In genomic region chr7:66557214-66558200, GRCh38 we compare ENCODE assay signal across 7 cellular contexts.
DNase-seq lines count a peak whose midpoint lies in the region; ATAC-seq and TF ChIP-seq lines count a peak whose summit lies in the region.

No MANE protein-coding gene starts in this region.

- H3K4me3 ChIP-seq in cardiac muscle cell, result no peak overlapping the region
- H3K4me3 ChIP-seq in vagina, result no peak overlapping the region

- H3K4me3 Mint-ChIP-seq in progenitor cell of endocrine pancreas (ENCODE audit: low read depth), result no peak overlapping the region

- peak overlapping the region in 1 of 2 donors; percentile 50 for H3K27ac Mint-ChIP-seq in activated naive CD4-positive, alpha-beta T cell treated with anti-CD3 and anti-CD28 coated beads, Interleukin-2, amount 50 U/mL, for 72 hours
- H3K27ac Mint-ChIP-seq in progenitor cell of endocrine pancreas, result no peak overlapping the region

- peak; percentile 78 for ATAC-seq in GM18498 (IDR thresholded peaks at IDR 0.05; ENCODE audit: unreplicated experiment)
- ATAC-seq in HG03520 (IDR thresholded peaks at IDR 0.05; ENCODE audit: unreplicated experiment), result peak; percentile 60
- ATAC-seq in SK-N-SH treated with all-trans-retinoic acid at 6 μM for 48 hours, result peak; percentile 89
- peak; percentile 80 to 83 for ATAC-seq in activated naive CD4-positive, alpha-beta T cell treated with anti-CD3 and anti-CD28 coated beads, Interleukin-2, amount 50 U/mL, for 72 hours

- no peak for TF ChIP-seq POLR2A in vagina (IDR thresholded peaks at IDR 0.05)

- peaks cover 21% of the 10 kb centered on the region for H3K36me3 ChIP-seq in cardiac muscle cell
- peaks cover 0 to 26% of the 10 kb centered on the region in 2 donors for H3K36me3 ChIP-seq in vagina

- peaks cover 6 to 7% of the 10 kb centered on the region in 2 donors for H3K36me3 Mint-ChIP-seq in activated naive CD4-positive, alpha-beta T cell treated with anti-CD3 and anti-CD28 coated beads, Interleukin-2, amount 50 U/mL, for 72 hours
- H3K36me3 Mint-ChIP-seq in progenitor cell of endocrine pancreas (ENCODE audit: insufficient read depth), result peaks cover 6% of the 10 kb centered on the region

- no peaks in the 10 kb centered on the region for H3K27me3 Mint-ChIP-seq in progenitor cell of endocrine pancreas

- no peaks in the 10 kb centered on the region for H3K4me1 Mint-ChIP-seq in progenitor cell of endocrine pancreas (ENCODE audit: low read depth)

- H3K27ac ChIP-seq in cardiac muscle cell (no peak overlapping the region), vagina (peak overlapping the region; percentile 0)

- no peaks in the 10 kb centered on the region for H3K27me3 ChIP-seq in cardiac muscle cell
- H3K27me3 ChIP-seq in vagina, result no peaks in the 10 kb centered on the region

- no peaks in the 10 kb centered on the region for H3K9me3 ChIP-seq in cardiac muscle cell (ENCODE audit: low read depth)
- H3K9me3 ChIP-seq in vagina, result no peaks in the 10 kb centered on the region

- no peaks in the 10 kb centered on the region for H3K9me3 Mint-ChIP-seq in activated naive CD4-positive, alpha-beta T cell treated with anti-CD3 and anti-CD28 coated beads, Interleukin-2, amount 50 U/mL, for 72 hours
- no peaks in the 10 kb centered on the region for H3K9me3 Mint-ChIP-seq in progenitor cell of endocrine pancreas (ENCODE audit: low read depth)

- no peaks in the 10 kb centered on the region for H3K4me1 ChIP-seq in cardiac muscle cell (ENCODE audit: low read depth)
- peaks cover 18% of the 10 kb centered on the region for H3K4me1 ChIP-seq in vagina

- intact Hi-C loops in vagina (cut with DNase I), result no loop called here

- peak in 1 of 2 donors; percentile 85 for DNase-seq in activated naive CD4-positive, alpha-beta T cell treated with anti-CD3 and anti-CD28 coated beads, Interleukin-2, amount 50 U/mL, for 72 hours (ENCODE audit: low spot score in 2 of 2)
- DNase-seq in cardiac muscle cell (ENCODE audit: low read depth in 1 of 2, low spot score in 1 of 2), result peak; percentile 57 to 67
- DNase-seq in progenitor cell of endocrine pancreas (ENCODE audit: low spot score, unreplicated experiment), result peak; percentile 70
- no peak for DNase-seq in vagina (ENCODE audit: extremely low spot score in 2 of 2)

- TF ChIP-seq CTCF in cardiac muscle cell (IDR thresholded peaks at IDR 0.05; ENCODE audit: low read depth, low read length) (peak; percentile 95), progenitor cell of endocrine pancreas (IDR thresholded peaks at IDR 0.05; ENCODE audit: unreplicated experiment) (peak; percentile 87), vagina (IDR thresholded peaks at IDR 0.05) (peak; percentile 81 to 96 (median 88))

TF ChIP-seq in SK-N-SH treated with all-trans-retinoic acid at 6 μM for 48 hours, 23 proteins besides CTCF, POLR2A, EP300 and RAD21:
- TF ChIP-seq ARNTL (CRISPR knock-in tag; IDR thresholded peaks at IDR 0.05; ENCODE audit: borderline replicate concordance, low read depth) (no peak), ZNF8 (CRISPR knock-in tag; IDR thresholded peaks at IDR 0.05) (no peak), TSHZ2 (CRISPR knock-in tag; IDR thresholded peaks at IDR 0.05) (no peak), ZC3H10 (CRISPR knock-in tag; IDR thresholded peaks at IDR 0.05) (no peak), TCF4 (CRISPR knock-in tag; IDR thresholded peaks at IDR 0.05; ENCODE audit: borderline replicate concordance) (no peak), ESRRG (CRISPR knock-in tag; IDR thresholded peaks at IDR 0.05) (no peak), SNAI2 (CRISPR knock-in tag; IDR thresholded peaks at IDR 0.05) (no peak)

Comparison
In these comparisons a context has a peak if more than half of its experiments do, and no peak if none do; other contexts are left out.
1. DNase-seq: peak in cardiac muscle cell (2 of 2) and progenitor cell of endocrine pancreas (single experiment); none in vagina (0 of 2).
2. Peak in every context shown above with its lines, with median percentiles within 50 percentile points of each other: ATAC-seq and CTCF ChIP-seq.